14 cellular contexts compared by ENCODE assay signal in genomic region chr19:11194173-11194572, GRCh38. TPM values are rescaled to one million over a fixed set of nuclear protein-coding genes. Genes with fewer than 3 reads are reported as not detected.
DNase-seq lines count a peak whose midpoint lies in the region; ATAC-seq and TF ChIP-seq lines count a peak whose summit lies in the region.
"Had no signal": no experiment of that assay in that cellular context is flagged by ENCODE, and none has a peak within 500 bp of the region (broad histone marks: within the 10 kb centered on the region; RNA-seq: fewer than 3 reads in every experiment).

No MANE protein-coding gene starts in this region.

- H3K4me3 Mint-ChIP-seq in CD4-positive, alpha-beta T cell, result no peak overlapping the region
- H3K4me3 Mint-ChIP-seq: neural crest cell had no signal

- H3K9ac ChIP-seq in SU-DHL-6 (ENCODE audit: low read length), result no peak overlapping the region
- peak overlapping the region; percentile 79 for H3K9ac ChIP-seq in skeletal muscle satellite cell (ENCODE audit: low read depth, low read length)

- H3K27me3 Mint-ChIP-seq in CD4-positive, alpha-beta T cell, result peaks cover 13% of the 10 kb centered on the region

- TF ChIP-seq POLR2A in gastroesophageal sphincter (IDR thresholded peaks at IDR 0.05), result no peak

- peaks cover 8% of the 10 kb centered on the region for H3K4me1 Mint-ChIP-seq in CD4-positive, alpha-beta T cell (ENCODE audit: low read depth)

- POLR2A ChIA-PET in AG04450 (lab: Yijun Ruan, JAX), result interaction anchor here (0.6 to 0.9 kb wide), 2 partner anchors 56 to 250 kb away, joined by 5 to 6 read pairs; no protein-coding TSS in a partner anchor
- POLR2A ChIA-PET in CD4-positive, alpha-beta T cell (lab: Charles Lee), result no interaction called here

- DNase-seq in AG04450 (ENCODE audit: low read depth, low spot score), result no peak
- DNase-seq in CD4-positive, alpha-beta T cell, result no peak
- DNase-seq in GM10266 (ENCODE audit: extremely low spot score), result no peak
- no peak for DNase-seq in left colon
- no peak for DNase-seq in GM13976 (ENCODE audit: low spot score)
- DNase-seq: C1 segment of cervical spinal cord, hippocampal formation, NCI-H2081 had no signal

- intact Hi-C loops in CD4-positive, alpha-beta T cell (cut with DNase I, micrococcal nuclease), result no loop called here
- intact Hi-C loops in left colon (cut with DNase I, micrococcal nuclease), result no loop called here

- H3K79me2 ChIP-seq in SU-DHL-6 (ENCODE audit: insufficient read depth, low read length), result no peaks in the 10 kb centered on the region

- no peak for ATAC-seq in gastroesophageal sphincter
- ATAC-seq in CD4-positive, alpha-beta T cell (ENCODE audit: poor library complexity), result no peak
- no peak for ATAC-seq in left colon

- WGBS in gastroesophageal sphincter (ENCODE audit: low coverage in 1 of 2), 2 donors, result 0% methylated on average over 1 of the region's 8 CpGs; no CpG with 5 or more reads in 1 of the 2 donors

- H3K9me3 Mint-ChIP-seq in CD4-positive, alpha-beta T cell, result no peaks in the 10 kb centered on the region
- H3K9me3 Mint-ChIP-seq: neural crest cell had no signal

- H3K4me3 ChIP-seq in AG04450 (ENCODE audit: low read depth, low read length) (peak overlapping the region; percentile 96), SU-DHL-6 (ENCODE audit: insufficient read depth, low read length, poor library complexity, severe bottlenecking) (no peak overlapping the region), gastroesophageal sphincter (peak overlapping the region; percentile 76 to 86), skeletal muscle satellite cell (ENCODE audit: low read length) (peak overlapping the region; percentile 83)

- peaks cover 14% of the 10 kb centered on the region; the same call in 1 of the 2 replicates for H3K9me3 ChIP-seq in AG04450 (ENCODE audit: control insufficient read depth, insufficient read depth, low read length)
- H3K9me3 ChIP-seq in SU-DHL-6 (ENCODE audit: insufficient read depth, low read length), result no peaks in the 10 kb centered on the region
- H3K9me3 ChIP-seq in gastroesophageal sphincter, result no peaks in the 10 kb centered on the region
- no peaks in the 10 kb centered on the region for H3K9me3 ChIP-seq in skeletal muscle satellite cell (replicated peaks; ENCODE audit: low read length)
- H3K9me3 ChIP-seq in CD4-positive, alpha-beta T cell (ENCODE audit: control insufficient read depth, low read length), result no peaks in the 10 kb centered on the region

- H3K27me3 ChIP-seq in AG04450 (ENCODE audit: control insufficient read depth, insufficient read depth, low read length) (no peaks in the 10 kb centered on the region), SU-DHL-6 (ENCODE audit: low read length) (no peaks in the 10 kb centered on the region), gastroesophageal sphincter (no peaks in the 10 kb centered on the region), skeletal muscle satellite cell (ENCODE audit: control insufficient read depth, insufficient read depth, low read length) (no peaks in the 10 kb centered on the region)
- H3K27me3 ChIP-seq in CD4-positive, alpha-beta T cell (ENCODE audit: control insufficient read depth, insufficient read depth, low read length), result peaks cover 11% of the 10 kb centered on the region

- no peak for TF ChIP-seq EP300 in gastroesophageal sphincter (IDR thresholded peaks at IDR 0.05)

- no peaks in the 10 kb centered on the region for H3K36me3 ChIP-seq in SU-DHL-6 (ENCODE audit: low read length)
- peaks cover 0 to 51% of the 10 kb centered on the region in 2 donors for H3K36me3 ChIP-seq in gastroesophageal sphincter
- H3K36me3 ChIP-seq in skeletal muscle satellite cell (ENCODE audit: insufficient read depth, low read length), result peaks cover 45% of the 10 kb centered on the region

- peak overlapping the region; percentile 7 for H3K4me2 ChIP-seq in SU-DHL-6 (ENCODE audit: low read depth, low read length, poor library complexity, severe bottlenecking)
- H3K4me2 ChIP-seq in skeletal muscle satellite cell (ENCODE audit: low read length), result peak overlapping the region; percentile 95

- H3K27ac ChIP-seq in AG04450 (ENCODE audit: low read depth, low read length), result peak overlapping the region; percentile 21
- H3K27ac ChIP-seq in SU-DHL-6 (ENCODE audit: low read depth, low read length), result peak overlapping the region; percentile 47
- H3K27ac ChIP-seq in gastroesophageal sphincter, result peak overlapping the region; percentile 80 to 99 (median 96)
- no peak overlapping the region for H3K27ac ChIP-seq in CD4-positive, alpha-beta T cell (ENCODE audit: low read depth, low read length)

- H3K4me1 ChIP-seq in gastroesophageal sphincter (peaks cover 2 to 92% (median 51%) of the 10 kb centered on the region in 3 donors), skeletal muscle satellite cell (ENCODE audit: control insufficient read depth, insufficient read depth, low read length) (peaks cover 68% of the 10 kb centered on the region)

- no peak for TF ChIP-seq CTCF in AG04450 (IDR thresholded peaks at IDR 0.05; ENCODE audit: low read depth, low read length)
- no peak for TF ChIP-seq CTCF in SU-DHL-6 (IDR thresholded peaks at IDR 0.05; ENCODE audit: insufficient read depth, low read length, poor library complexity, severe bottlenecking)
- TF ChIP-seq CTCF in gastroesophageal sphincter (IDR thresholded peaks at IDR 0.05), result no peak
- TF ChIP-seq CTCF in CD4-positive, alpha-beta T cell (IDR thresholded peaks at IDR 0.05), result no peak
- no peak for TF ChIP-seq CTCF in GM10266 (IDR thresholded peaks at IDR 0.05; ENCODE audit: control insufficient read depth, insufficient read depth, low read depth, missing control alignments)
- TF ChIP-seq CTCF in GM13976 (IDR thresholded peaks at IDR 0.05; ENCODE audit: borderline replicate concordance, control extremely low read depth, extremely low read depth, insufficient read depth, missing control alignments), result no peak

- H3K27ac Mint-ChIP-seq in CD4-positive, alpha-beta T cell, result no peak overlapping the region

- CTCF ChIA-PET in AG04450 (lab: Charles Lee), result interaction anchor here (1.2 kb wide), 1 partner anchor 50 kb away, joined by 3 read pairs; no protein-coding TSS in a partner anchor
- CTCF ChIA-PET in CD4-positive, alpha-beta T cell (lab: Charles Lee), result no interaction called here

- H2AFZ ChIP-seq in SU-DHL-6 (ENCODE audit: low read depth, low read length, severe bottlenecking), result no peak overlapping the region

- H3F3A ChIP-seq in SU-DHL-6 (ENCODE audit: insufficient read depth), result 0 out of 2 replicates have a peak, but pooled peaks cover 8% of the 10 kb centered on the region

- no peaks in the 10 kb centered on the region for H3K36me3 Mint-ChIP-seq in CD4-positive, alpha-beta T cell (ENCODE audit: low read depth)

- in situ Hi-C loops in GM13976 (cut with MboI; ENCODE audit: low sequenced_read_pairs, unreplicated experiment), result no loop called here

- no peaks in the 10 kb centered on the region for H3K9me2 ChIP-seq in SU-DHL-6 (replicated peaks; ENCODE audit: insufficient read depth, low read length)

- no peaks in the 10 kb centered on the region for H4K20me1 ChIP-seq in SU-DHL-6 (ENCODE audit: low read depth, low read length)

RNA-seq across cellular contexts. Expression of gene KANK2, which starts 3.2 kb away (rescaled TPM):
- 83.2 and 147 TPM in 2 replicates for polyA plus RNA-seq in AG04450 (2011; rRNA removed)
- polyA minus RNA-seq in AG04450 (2011; rRNA and poly(A)+ RNA removed), result 104 and 195 TPM in 2 replicates
- total RNA-seq in gastroesophageal sphincter (1,000 to 10,000 TPM in 3 of 4 donors, 100 to 1,000 TPM in 1; 913 to 1,808 (median 1,065) TPM), left colon (10 to 100 TPM; 28.5 to 85.3 TPM)
- 266 and 301 TPM in 2 replicates for total RNA-seq in skeletal muscle satellite cell (2012; rRNA removed)
- total RNA-seq in CD4-positive, alpha-beta T cell, result not detected

RNA-seq across cellular contexts. Expression of gene SPC24, which starts 38.6 kb away (rescaled TPM):
- 6.0 and 7.4 TPM in 2 replicates for polyA plus RNA-seq in AG04450 (2011; rRNA removed)
- 20.1 and 28.1 TPM in 2 replicates for polyA minus RNA-seq in AG04450 (2011; rRNA and poly(A)+ RNA removed)
- total RNA-seq in gastroesophageal sphincter (1 to 10 TPM; 4.2 to 6.8 (median 5.7) TPM), left colon (10 to 100 TPM in 1 of 2 donors, 1 to 10 TPM in 1; 2.6 to 11.6 TPM)
- 45.7 and 54.5 TPM in 2 replicates for total RNA-seq in skeletal muscle satellite cell (2012; rRNA removed)
- total RNA-seq in CD4-positive, alpha-beta T cell, result 1 to 10 TPM in 1 of 2 experiments, under 1 TPM in 1; 0.59 to 1.5 TPM

RNA-seq across cellular contexts. Expression of gene ANGPTL8, which starts 45.2 kb away (rescaled TPM):
- not detected in 2 replicates for polyA plus RNA-seq in AG04450 (2011; rRNA removed)
- polyA minus RNA-seq in AG04450 (2011; rRNA and poly(A)+ RNA removed), result not detected in 2 replicates
- total RNA-seq in gastroesophageal sphincter, result 1 to 10 TPM in 1 of 4 donors, not detected in 3; 2.0 TPM
- total RNA-seq in skeletal muscle satellite cell (2012; rRNA removed), result not detected in 2 replicates
- not detected for total RNA-seq in CD4-positive, alpha-beta T cell
- total RNA-seq in left colon, result not detected
- total RNA-seq: astrocyte, neural crest cell, temporal lobe had no signal

Comparison
In these comparisons a context has a peak if more than half of its experiments do, and no peak if none do; other contexts are left out.
1. RNA of gene KANK2, which starts 3.2 kb away (total RNA-seq): 913 to 1,808 TPM in gastroesophageal sphincter and 28.5 to 85.3 TPM in left colon; not detected in CD4-positive, alpha-beta T cell; every median in the first group is over 10 times any median in the second.